23 cellular contexts compared by ENCODE assay signal in genomic region chr13:29104461-29104860, GRCh38.
"Had no signal": no experiment of that assay in that cellular context is flagged by ENCODE, and none has a peak within 500 bp of the region (broad histone marks: within the 10 kb centered on the region; RNA-seq: fewer than 3 reads in every experiment).

No MANE protein-coding gene starts in this region.

- H3K36me3 ChIP-seq: colonic mucosa, esophagus muscularis mucosa, esophagus squamous epithelium, gastrocnemius medialis, gastroesophageal sphincter, heart left ventricle, heart right ventricle had no signal

- H3K27me3 ChIP-seq: colonic mucosa, dorsolateral prefrontal cortex, esophagus muscularis mucosa, foreskin keratinocyte, gastrocnemius medialis, gastroesophageal sphincter, heart left ventricle, heart right ventricle had no signal

- H3K27ac ChIP-seq: colonic mucosa, coronary artery, dorsolateral prefrontal cortex, epithelial cell of prostate, esophagus muscularis mucosa, esophagus squamous epithelium, foreskin keratinocyte, gastrocnemius medialis, gastroesophageal sphincter, heart left ventricle, heart right ventricle had no signal

- DNase-seq: colonic mucosa; cortex of kidney; dermis blood vessel endothelial cell; dorsolateral prefrontal cortex; effector CD4-positive, alpha-beta T cell; effector CD8-positive, alpha-beta T cell; effector memory CD4-positive, alpha-beta T cell; effector memory CD8-positive, alpha-beta T cell; endodermal cell; erythroblast; esophagus squamous epithelium; foreskin fibroblast; foreskin keratinocyte; foreskin melanocyte; gastrocnemius medialis; glutamatergic neuron; head of caudate nucleus; heart left ventricle; heart right ventricle had no signal

- H3K9me3 ChIP-seq: colonic mucosa, esophagus muscularis mucosa, esophagus squamous epithelium, gastrocnemius medialis, gastroesophageal sphincter, heart left ventricle, heart right ventricle had no signal

- H3K4me3 ChIP-seq: colonic mucosa, coronary artery, dorsolateral prefrontal cortex, esophagus muscularis mucosa, esophagus squamous epithelium, gastrocnemius medialis, gastroesophageal sphincter, heart left ventricle, heart right ventricle had no signal

- H3K4me1 ChIP-seq: colonic mucosa, esophagus squamous epithelium, foreskin keratinocyte, gastrocnemius medialis had no signal
